ENCODE assay signal across 1 cellular context in genomic region chr1:26900001-26900814, GRCh38.
TF ChIP-seq lines count a peak whose summit lies in the region.

TSS of gene GPATCH3 (minus strand) at chr1:26900467. CDS start at chr1:26900442, 25 bp downstream.

TF ChIP-seq in HEK293, 187 proteins besides CTCF, POLR2A, EP300 and RAD21 (continued from another document):
- TF ChIP-seq ZNF274 (IDR thresholded peaks at IDR 0.05; ENCODE audit: low read length), result no peak
- TF ChIP-seq ZNF274 (tag by site-specific recombination; IDR thresholded peaks at IDR 0.05; ENCODE audit: borderline replicate concordance), result no peak
